In genomic region chr4:76095568-76095967, GRCh38 we compare ENCODE assay signal across 1 cellular context.
TF ChIP-seq lines count a peak whose summit lies in the region.

No MANE protein-coding gene starts in this region.

TF ChIP-seq in SK-N-SH, 30 proteins besides CTCF, POLR2A, EP300 and RAD21 (continued from another document):
- no peak for TF ChIP-seq GABPA (IDR thresholded peaks at IDR 0.05; ENCODE audit: low read depth)
